Comparison of ENCODE assay signal across 8 cellular contexts in the genomic region with DNA sequence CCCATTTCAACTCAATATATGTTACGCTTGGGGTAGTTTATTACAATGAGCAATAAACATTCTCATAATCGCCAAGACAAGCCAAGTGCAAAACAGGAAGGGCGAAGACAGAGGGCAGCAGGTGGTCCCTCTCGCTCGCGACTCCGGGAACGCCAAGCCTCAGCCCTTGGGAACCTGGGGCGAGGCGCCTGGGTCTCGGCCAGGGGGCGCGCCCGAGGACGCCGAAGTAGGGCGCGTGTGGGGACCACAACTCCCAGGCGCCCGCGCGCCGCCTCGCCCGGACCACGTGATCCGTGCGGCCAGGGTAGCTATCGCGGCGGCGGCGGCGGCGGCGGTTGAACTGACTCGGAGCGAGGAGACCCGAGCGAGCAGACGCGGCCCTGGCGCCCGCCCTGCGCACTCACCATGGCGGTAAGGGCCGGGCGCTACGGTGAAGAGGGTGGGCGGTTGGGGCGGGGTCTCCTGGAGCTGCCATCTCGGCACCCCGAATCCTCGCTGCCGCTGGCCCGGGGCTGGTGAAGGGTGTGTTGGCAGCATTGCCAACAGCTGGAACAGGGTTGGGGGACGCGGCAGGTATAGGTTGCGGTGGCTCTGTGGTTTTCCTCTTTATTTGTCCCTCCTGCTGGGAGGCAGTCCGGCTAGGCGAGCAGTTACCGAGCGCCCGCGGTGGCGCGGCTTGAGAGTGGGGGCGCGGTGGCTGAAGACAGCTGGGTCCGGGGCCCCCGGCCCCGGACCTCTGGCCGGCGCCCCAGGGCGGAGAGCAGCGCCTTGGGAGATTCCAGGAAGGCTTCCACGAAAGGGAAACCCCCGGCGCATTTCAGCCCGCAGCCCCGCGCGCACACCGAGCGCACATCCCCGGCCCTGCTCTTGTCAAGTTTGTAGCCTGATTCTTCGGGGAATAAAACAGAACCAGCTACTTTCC. TPM values are rescaled to one million over a fixed set of nuclear protein-coding genes. Genes with fewer than 3 reads are reported as not detected.
A peak's percentile ranks its signal among the peaks of the same experiment; 100 is the strongest.
DNase-seq lines count a peak whose midpoint lies in the region; ATAC-seq and TF ChIP-seq lines count a peak whose summit lies in the region.

Gene SLC31A2, plus strand, starts transcription at position 338 of the 922 bp plus-strand sequence. Its CDS starts 68 bp downstream, at position 406.

- no TSS peak for BruUV-seq in OCI-LY7 (replicated peaks; lab: Mats Ljungman, UMichigan)

- H3K4me3 ChIP-seq in HUES6 (ENCODE audit: low read depth, low read length) = peak within 1 kb of the TSS; percentile 70
- peak within 1 kb of the TSS; percentile 87 for H3K4me3 ChIP-seq in OCI-LY7 (ENCODE audit: low read depth, low read length, poor library complexity, severe bottlenecking)
- H3K4me3 ChIP-seq in muscle layer of colon (ENCODE audit: low read depth in 1 of 2, low read length in 2 of 2) = peak within 1 kb of the TSS; percentile 55 to 96

- no peaks in the 10 kb centered on the region for H3K9me3 Mint-ChIP-seq in activated T-cell treated with anti-CD3 and anti-CD28 coated beads, Interleukin-2, amount 50 U/mL, for 24 hours

- H3K27ac ChIP-seq in HUES6 (ENCODE audit: low read depth, low read length) (no peak within 1 kb of the TSS), OCI-LY7 (ENCODE audit: low read depth, low read length, poor library complexity, severe bottlenecking) (no peak within 1 kb of the TSS), muscle layer of colon (ENCODE audit: low read depth, low read length) (peak within 1 kb of the TSS; percentile 59)

- H3K79me2 ChIP-seq in OCI-LY7 (ENCODE audit: insufficient read depth, low read depth, low read length) = no peaks in the 10 kb centered on the region

- peak; percentile 98 for DNase-seq in D341Med (ENCODE audit: low spot score)
- peak; percentile 90 for DNase-seq in OCI-LY7 (ENCODE audit: low spot score)
- DNase-seq in activated T-cell treated with anti-CD3 and anti-CD28 coated beads, Interleukin-2, amount 50 U/mL, for 24 hours = peak; percentile 92
- peak; percentile 62 to 75 for DNase-seq in stimulated activated CD8-positive, alpha-beta memory T cell treated with anti-CD3 and anti-CD28 coated beads, Interleukin-7, amount 100 ng/mL, for 1 hour (ENCODE audit: low read depth in 2 of 2)

- peak within 1 kb of the TSS; percentile 84 for H3K4me2 ChIP-seq in OCI-LY7 (ENCODE audit: low read length)

- H2AFZ ChIP-seq in OCI-LY7 (ENCODE audit: low read length) = peak within 1 kb of the TSS; percentile 87

- H3K27me3 Mint-ChIP-seq in activated T-cell treated with anti-CD3 and anti-CD28 coated beads, Interleukin-2, amount 50 U/mL, for 24 hours = no peaks in the 10 kb centered on the region

- CTCF ChIA-PET in OCI-LY7 (lab: Charles Lee; ENCODE audit: unreplicated experiment) = no interaction called here

- H3K36me3 ChIP-seq in HUES6 (ENCODE audit: control insufficient read depth, insufficient read depth, low read length) (no peaks in the 10 kb centered on the region), OCI-LY7 (ENCODE audit: insufficient read depth, low read length) (no peaks in the 10 kb centered on the region), muscle layer of colon (ENCODE audit: insufficient read depth, low read length) (no peaks in the 10 kb centered on the region)

- peak within 1 kb of the TSS; percentile 82 for H3K4me3 Mint-ChIP-seq in activated T-cell treated with anti-CD3 and anti-CD28 coated beads, Interleukin-2, amount 50 U/mL, for 24 hours

- ATAC-seq in GM21390 (IDR thresholded peaks at IDR 0.05; ENCODE audit: unreplicated experiment) = peak; percentile 95
- peak; percentile 90 for ATAC-seq in esophagus mucosa

- no peaks in the 10 kb centered on the region for H4K20me1 ChIP-seq in OCI-LY7 (ENCODE audit: insufficient read depth, low read length)

- peaks cover 13% of the 10 kb centered on the region for H3K27me3 ChIP-seq in HUES6 (ENCODE audit: control insufficient read depth, insufficient read depth, low read length)
- H3K27me3 ChIP-seq in muscle layer of colon (ENCODE audit: control insufficient read depth in 1 of 2, insufficient read depth in 2 of 2, low read length in 2 of 2) = no peaks in the 10 kb centered on the region

- peaks cover 3% of the 10 kb centered on the region; the same call in 1 of the 2 replicates for H3K4me1 ChIP-seq in HUES6 (ENCODE audit: control insufficient read depth, insufficient read depth, low read length)
- peaks cover 6% of the 10 kb centered on the region for H3K4me1 ChIP-seq in OCI-LY7 (ENCODE audit: insufficient read depth, low read length, poor library complexity, severe bottlenecking)
- H3K4me1 ChIP-seq in muscle layer of colon (ENCODE audit: insufficient read depth, low read length) = peaks cover 13% of the 10 kb centered on the region

- no peaks in the 10 kb centered on the region for H3K9me2 ChIP-seq in OCI-LY7 (ENCODE audit: insufficient read depth, low read length)

- H3K9me3 ChIP-seq in HUES6 (ENCODE audit: control insufficient read depth, insufficient read depth, low read depth, low read length) = no peaks in the 10 kb centered on the region
- H3K9me3 ChIP-seq in OCI-LY7 (ENCODE audit: low read length) = no peaks in the 10 kb centered on the region
- no peaks in the 10 kb centered on the region for H3K9me3 ChIP-seq in muscle layer of colon (ENCODE audit: low read length)

- intact Hi-C loops in OCI-LY7 (cut with micrococcal nuclease; ENCODE audit: unreplicated experiment) = loop anchor here (1.0 kb wide), 1 partner anchor 68 kb away; no protein-coding TSS in a partner anchor

- POLR2A ChIA-PET in OCI-LY7 (lab: Charles Lee) = interaction anchor here (0.6 to 1.5 kb wide), 3 partner anchors 26 to 101 kb away, joined by 5 to 6 read pairs (median 5); no protein-coding TSS in a partner anchor

- H3K36me3 Mint-ChIP-seq in activated T-cell treated with anti-CD3 and anti-CD28 coated beads, Interleukin-2, amount 50 U/mL, for 24 hours (ENCODE audit: low read depth) = no peaks in the 10 kb centered on the region

- TF ChIP-seq CTCF in OCI-LY7 (conservative IDR thresholded peaks at IDR 0.05; ENCODE audit: low read length) = peak; percentile 74

- peak within 1 kb of the TSS; percentile 81 for H3K27ac Mint-ChIP-seq in activated T-cell treated with anti-CD3 and anti-CD28 coated beads, Interleukin-2, amount 50 U/mL, for 24 hours

- H3K9ac ChIP-seq in HUES6 (ENCODE audit: low read length) (peak within 1 kb of the TSS; percentile 38), muscle layer of colon (ENCODE audit: low read length) (peak within 1 kb of the TSS; percentile 51)

- peaks cover 26% of the 10 kb centered on the region for H3K4me1 Mint-ChIP-seq in activated T-cell treated with anti-CD3 and anti-CD28 coated beads, Interleukin-2, amount 50 U/mL, for 24 hours (ENCODE audit: low read depth)

RNA-seq across cellular contexts. Expression of gene SLC31A2, which starts in this region (rescaled TPM):
- 0.70 and 2.7 TPM in 2 replicates for total RNA-seq in OCI-LY7 (2014; rRNA removed; shearing (Covaris generic))
- total RNA-seq in OCI-LY7 (2022) (1.3 and 2.2 TPM in 2 replicates), esophagus mucosa (5.3 TPM)
